1 cellular context compared by ENCODE assay signal in genomic region chr6:167225903-167226508, GRCh38.
TF ChIP-seq lines count a peak whose summit lies in the region.

No MANE protein-coding gene starts in this region.

TF ChIP-seq in GM23338, 12 proteins besides CTCF, POLR2A, EP300 and RAD21 (continued from another document):
- TF ChIP-seq, protein P1, sequence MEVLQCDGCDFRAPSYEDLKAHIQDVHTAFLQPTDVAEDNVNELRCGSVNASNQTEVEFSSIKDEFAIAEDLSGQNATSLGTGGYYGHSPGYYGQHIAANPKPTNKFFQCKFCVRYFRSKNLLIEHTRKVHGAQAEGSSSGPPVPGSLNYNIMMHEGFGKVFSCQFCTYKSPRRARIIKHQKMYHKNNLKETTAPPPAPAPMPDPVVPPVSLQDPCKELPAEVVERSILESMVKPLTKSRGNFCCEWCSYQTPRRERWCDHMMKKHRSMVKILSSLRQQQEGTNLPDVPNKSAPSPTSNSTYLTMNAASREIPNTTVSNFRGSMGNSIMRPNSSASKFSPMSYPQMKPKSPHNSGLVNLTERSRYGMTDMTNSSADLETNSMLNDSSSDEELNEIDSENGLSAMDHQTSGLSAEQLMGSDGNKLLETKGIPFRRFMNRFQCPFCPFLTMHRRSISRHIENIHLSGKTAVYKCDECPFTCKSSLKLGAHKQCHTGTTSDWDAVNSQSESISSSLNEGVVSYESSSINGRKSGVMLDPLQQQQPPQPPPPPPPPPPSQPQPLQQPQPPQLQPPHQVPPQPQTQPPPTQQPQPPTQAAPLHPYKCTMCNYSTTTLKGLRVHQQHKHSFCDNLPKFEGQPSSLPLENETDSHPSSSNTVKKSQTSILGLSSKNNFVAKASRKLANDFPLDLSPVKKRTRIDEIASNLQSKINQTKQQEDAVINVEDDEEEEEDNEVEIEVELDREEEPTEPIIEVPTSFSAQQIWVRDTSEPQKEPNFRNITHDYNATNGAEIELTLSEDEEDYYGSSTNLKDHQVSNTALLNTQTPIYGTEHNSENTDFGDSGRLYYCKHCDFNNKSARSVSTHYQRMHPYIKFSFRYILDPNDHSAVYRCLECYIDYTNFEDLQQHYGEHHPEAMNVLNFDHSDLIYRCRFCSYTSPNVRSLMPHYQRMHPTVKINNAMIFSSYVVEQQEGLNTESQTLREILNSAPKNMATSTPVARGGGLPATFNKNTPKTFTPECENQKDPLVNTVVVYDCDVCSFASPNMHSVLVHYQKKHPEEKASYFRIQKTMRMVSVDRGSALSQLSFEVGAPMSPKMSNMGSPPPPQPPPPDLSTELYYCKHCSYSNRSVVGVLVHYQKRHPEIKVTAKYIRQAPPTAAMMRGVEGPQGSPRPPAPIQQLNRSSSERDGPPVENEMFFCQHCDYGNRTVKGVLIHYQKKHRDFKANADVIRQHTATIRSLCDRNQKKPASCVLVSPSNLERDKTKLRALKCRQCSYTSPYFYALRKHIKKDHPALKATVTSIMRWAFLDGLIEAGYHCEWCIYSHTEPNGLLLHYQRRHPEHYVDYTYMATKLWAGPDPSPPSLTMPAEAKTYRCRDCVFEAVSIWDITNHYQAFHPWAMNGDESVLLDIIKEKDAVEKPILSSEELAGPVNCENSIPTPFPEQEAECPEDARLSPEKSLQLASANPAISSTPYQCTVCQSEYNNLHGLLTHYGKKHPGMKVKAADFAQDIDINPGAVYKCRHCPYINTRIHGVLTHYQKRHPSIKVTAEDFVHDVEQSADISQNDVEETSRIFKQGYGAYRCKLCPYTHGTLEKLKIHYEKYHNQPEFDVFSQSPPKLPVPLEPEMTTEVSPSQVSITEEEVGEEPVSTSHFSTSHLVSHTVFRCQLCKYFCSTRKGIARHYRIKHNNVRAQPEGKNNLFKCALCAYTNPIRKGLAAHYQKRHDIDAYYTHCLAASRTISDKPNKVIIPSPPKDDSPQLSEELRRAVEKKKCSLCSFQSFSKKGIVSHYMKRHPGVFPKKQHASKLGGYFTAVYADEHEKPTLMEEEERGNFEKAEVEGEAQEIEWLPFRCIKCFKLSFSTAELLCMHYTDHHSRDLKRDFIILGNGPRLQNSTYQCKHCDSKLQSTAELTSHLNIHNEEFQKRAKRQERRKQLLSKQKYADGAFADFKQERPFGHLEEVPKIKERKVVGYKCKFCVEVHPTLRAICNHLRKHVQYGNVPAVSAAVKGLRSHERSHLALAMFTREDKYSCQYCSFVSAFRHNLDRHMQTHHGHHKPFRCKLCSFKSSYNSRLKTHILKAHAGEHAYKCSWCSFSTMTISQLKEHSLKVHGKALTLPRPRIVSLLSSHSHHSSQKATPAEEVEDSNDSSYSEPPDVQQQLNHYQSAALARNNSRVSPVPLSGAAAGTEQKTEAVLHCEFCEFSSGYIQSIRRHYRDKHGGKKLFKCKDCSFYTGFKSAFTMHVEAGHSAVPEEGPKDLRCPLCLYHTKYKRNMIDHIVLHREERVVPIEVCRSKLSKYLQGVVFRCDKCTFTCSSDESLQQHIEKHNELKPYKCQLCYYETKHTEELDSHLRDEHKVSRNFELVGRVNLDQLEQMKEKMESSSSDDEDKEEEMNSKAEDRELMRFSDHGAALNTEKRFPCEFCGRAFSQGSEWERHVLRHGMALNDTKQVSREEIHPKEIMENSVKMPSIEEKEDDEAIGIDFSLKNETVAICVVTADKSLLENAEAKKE (CRISPR knock-in tag; IDR thresholded peaks at IDR 0.05), result 0 out of 2 replicates have a peak, but pooled peaks have one; percentile 1
TF ChIP-seq in GM23338: peak in this region for 1.
